ENCODE assay signal across 1 cellular context in genomic region chr1:210441028-210441427, GRCh38.
TF ChIP-seq lines count a peak whose summit lies in the region.

No MANE protein-coding gene starts in this region.

TF ChIP-seq in WTC11, 78 proteins besides CTCF, POLR2A, EP300 and RAD21 (continued from another document):
- no peak for TF ChIP-seq ARID4B (CRISPR knock-in tag; IDR thresholded peaks at IDR 0.05; ENCODE audit: borderline replicate concordance)
- TF ChIP-seq ZNF232 (CRISPR knock-in tag; IDR thresholded peaks at IDR 0.05), result no peak
- TF ChIP-seq PRDM15 (CRISPR knock-in tag; IDR thresholded peaks at IDR 0.05), result no peak
- no peak for TF ChIP-seq ATF2 (CRISPR knock-in tag; IDR thresholded peaks at IDR 0.05; ENCODE audit: borderline replicate concordance, low read depth)
- TF ChIP-seq STAT6 (CRISPR knock-in tag; conservative IDR thresholded peaks at IDR 0.05; ENCODE audit: low read depth), result no peak
